In genomic region chr12:74401035-74401434, GRCh38 we compare ENCODE assay signal across 18 cellular contexts.
DNase-seq lines count a peak whose midpoint lies in the region; ATAC-seq and TF ChIP-seq lines count a peak whose summit lies in the region.
"Had no signal": no experiment of that assay in that cellular context is flagged by ENCODE, and none has a peak within 500 bp of the region (broad histone marks: within the 10 kb centered on the region; RNA-seq: fewer than 3 reads in every experiment).

No MANE protein-coding gene starts in this region.

- no peak for TF ChIP-seq RAD21 in HCT116 (IDR thresholded peaks at IDR 0.05; ENCODE audit: low read depth)

- ATAC-seq in HCT116 = no peak
- ATAC-seq in GM19397 (IDR thresholded peaks at IDR 0.05; ENCODE audit: unreplicated experiment) = no peak

- H3K9me3 ChIP-seq in HCT116 (ENCODE audit: control insufficient read depth in 1 of 2, insufficient read depth in 1 of 2, low read depth in 1 of 2, low read length in 2 of 2) = no peaks in the 10 kb centered on the region
- no peaks in the 10 kb centered on the region for H3K9me3 ChIP-seq in suprapubic skin
- H3K9me3 ChIP-seq: SJCRH30 had no signal

- H3K9me2 ChIP-seq in HCT116 (ENCODE audit: insufficient read depth) = no peaks in the 10 kb centered on the region

- peak overlapping the region; percentile 70 for H3K27ac Mint-ChIP-seq in Calu3 (ENCODE audit: unreplicated experiment)
- H3K27ac Mint-ChIP-seq: CD8-positive, alpha-beta memory T cell; T-helper 1 cell treated with Interleukin-12 subunit alpha and Interleukin-12 subunit beta and Interleukin-4 antibody, amounts not matched to agents 30 μg/mL and 1 μg/mL, for 36 hours had no signal

- H3K4me1 Mint-ChIP-seq in Calu3 (ENCODE audit: low read depth, unreplicated experiment) = peaks cover 27% of the 10 kb centered on the region
- H3K4me1 Mint-ChIP-seq: CD8-positive, alpha-beta memory T cell had no signal

- H3K4me2 ChIP-seq in HCT116 (ENCODE audit: low read length) = peak overlapping the region; percentile 63

- TF ChIP-seq POLR2A in HCT116 (IDR thresholded peaks at IDR 0.05; ENCODE audit: borderline replicate concordance, extremely low read depth, insufficient read depth, insufficient read length) (no peak), suprapubic skin (IDR thresholded peaks at IDR 0.05) (no peak)

- DNase-seq in Calu3 (no peak), HCT116 (ENCODE audit: low read depth, low spot score) (peak; percentile 59), OCI-M1 (lab: John Stamatoyannopoulos, UW) (peak; percentile 23), epithelial cell of prostate (ENCODE audit: low read depth, low spot score) (no peak), suprapubic skin (ENCODE audit: low spot score in 2 of 2) (no peak), cerebellar nuclear complex (lab: John Stamatoyannopoulos, UW) (no peak), OCI-M2 (lab: John Stamatoyannopoulos, UW; ENCODE audit: unreplicated experiment) (no peak)
- DNase-seq: ACHN; CD8-positive, alpha-beta memory T cell; GF-D8; NCI-H1092; NCI-H146; NCI-H2081; NCI-H524; NCI-H82; SJCRH30 had no signal

- RAD21 ChIA-PET in HCT116 (lab: Charles Lee; ENCODE audit: low non-redundant PET in 1 of 2, low total read pairs in 2 of 2, uncharacterized antibody in 2 of 2, unreplicated experiment in 2 of 2) = no interaction called here

- H3K4me1 ChIP-seq in HCT116 (ENCODE audit: control insufficient read depth in 1 of 2, insufficient read depth in 2 of 2, low read length in 2 of 2) = peaks cover 31 to 49% of the 10 kb centered on the region in 2 experiments; a peak in 3 of 4 replicates
- H3K4me1 ChIP-seq in suprapubic skin = no peaks in the 10 kb centered on the region
- H3K4me1 ChIP-seq: SJCRH30 had no signal

- H3K27me3 ChIP-seq in HCT116 (ENCODE audit: insufficient read depth, low read length) (no peaks in the 10 kb centered on the region), suprapubic skin (no peaks in the 10 kb centered on the region)
- H3K27me3 ChIP-seq: SJCRH30 had no signal

- CTCF ChIA-PET in Calu3 (lab: Charles Lee) = interaction anchor here (0.6 to 2.3 kb wide), 2 partner anchors 9 to 110 kb away, joined by 3 to 10 read pairs; no protein-coding TSS in a partner anchor
- CTCF ChIA-PET in HCT116 (lab: Charles Lee) = interaction anchor here (1.0 kb wide), 1 partner anchor 11 kb away, joined by 4 read pairs; no protein-coding TSS in a partner anchor

- H3K36me3 Mint-ChIP-seq in Calu3 (ENCODE audit: insufficient read depth, unreplicated experiment) = peaks cover 16% of the 10 kb centered on the region
- H3K36me3 Mint-ChIP-seq: CD8-positive, alpha-beta memory T cell had no signal

- WGBS in suprapubic skin = 98% methylated on average over 2 of the region's 2 CpGs

- H3K9me3 Mint-ChIP-seq in Calu3 (ENCODE audit: low read depth, unreplicated experiment) = no peaks in the 10 kb centered on the region
- H3K9me3 Mint-ChIP-seq: CD8-positive, alpha-beta memory T cell; T-helper 1 cell treated with Interleukin-12 subunit alpha and Interleukin-12 subunit beta and Interleukin-4 antibody, amounts not matched to agents 30 μg/mL and 1 μg/mL, for 36 hours had no signal

- H3K36me3 ChIP-seq in HCT116 (ENCODE audit: control insufficient read depth in 1 of 2, insufficient read depth in 2 of 2, low read length in 2 of 2) (no peaks in the 10 kb centered on the region), suprapubic skin (no peaks in the 10 kb centered on the region)
- H3K36me3 ChIP-seq: SJCRH30 had no signal

- no peak overlapping the region for H3K4me3 Mint-ChIP-seq in Calu3 (ENCODE audit: low read depth, unreplicated experiment)
- H3K4me3 Mint-ChIP-seq: CD8-positive, alpha-beta memory T cell; T-helper 1 cell treated with Interleukin-12 subunit alpha and Interleukin-12 subunit beta and Interleukin-4 antibody, amounts not matched to agents 30 μg/mL and 1 μg/mL, for 36 hours had no signal

- H2AFZ ChIP-seq in HCT116 (ENCODE audit: low read depth, low read length, poor library complexity, severe bottlenecking) = no peak overlapping the region

- H3K27me3 Mint-ChIP-seq in Calu3 (ENCODE audit: unreplicated experiment) = no peaks in the 10 kb centered on the region
- H3K27me3 Mint-ChIP-seq: CD8-positive, alpha-beta memory T cell had no signal

- H3K79me2 ChIP-seq in HCT116 (ENCODE audit: insufficient read depth, low read length) = peaks cover 3% of the 10 kb centered on the region; the same call in 1 of the 2 replicates

- no peak for TF ChIP-seq EP300 in suprapubic skin (IDR thresholded peaks at IDR 0.05)

- intact Hi-C loops in Calu3 (cut with micrococcal nuclease; ENCODE audit: unreplicated experiment) (loop anchor here (5.0 kb wide), 1 partner anchor 201 kb away; no protein-coding TSS in a partner anchor), HCT116 (cut with micrococcal nuclease) (no loop called here)

- H3K9ac ChIP-seq in HCT116 (ENCODE audit: low read length) = peak overlapping the region; percentile 59

- TF ChIP-seq CTCF in Calu3 (IDR thresholded peaks at IDR 0.05; ENCODE audit: unreplicated experiment) (no peak), HCT116 (IDR thresholded peaks at IDR 0.05 in 2 of 3, conservative IDR thresholded peaks at IDR 0.05 in 1 of 3; ENCODE audit: borderline replicate concordance in 1 of 3, insufficient read depth in 1 of 3, low read depth in 2 of 3, low read length in 2 of 3) (no peak), suprapubic skin (IDR thresholded peaks at IDR 0.05) (no peak)

- H3K4me3 ChIP-seq in HCT116 (replicated peaks in 1 of 2; ENCODE audit: low read depth in 1 of 2, low read length in 2 of 2) = peak overlapping the region; percentile 12 to 34
- no peak overlapping the region for H3K4me3 ChIP-seq in suprapubic skin
- H3K4me3 ChIP-seq: SJCRH30 had no signal

- POLR2A ChIA-PET in HCT116 (lab: Charles Lee) = interaction anchor here (0.7 to 1.7 kb wide), 3 partner anchors 9 to 289 kb away, joined by 4 to 6 read pairs (median 4); no protein-coding TSS in a partner anchor

- BruUV-seq in Calu3 (replicated peaks; lab: Mats Ljungman, UMichigan) (no TSS peak), HCT116 (replicated peaks; lab: Mats Ljungman, UMichigan) (TSS peak; percentile 40)

- no peaks in the 10 kb centered on the region for H4K20me1 ChIP-seq in HCT116 (ENCODE audit: insufficient read depth)

- peak overlapping the region; percentile 87 for H3K27ac ChIP-seq in HCT116 (ENCODE audit: low read depth, low read length)
- H3K27ac ChIP-seq in epithelial cell of prostate = peak overlapping the region; percentile 64
- H3K27ac ChIP-seq in suprapubic skin = no peak overlapping the region
- H3K27ac ChIP-seq: SJCRH30 had no signal

TF ChIP-seq in HCT116, 20 proteins besides CTCF, POLR2A, EP300 and RAD21:
- peak; percentile 15; the same call in 1 of the 2 replicates for TF ChIP-seq SP1 (IDR thresholded peaks at IDR 0.05; ENCODE audit: low read depth)
- TF ChIP-seq ATF3 (IDR thresholded peaks at IDR 0.05) = peak; percentile 45; the same call in 1 of the 2 replicates
- TF ChIP-seq FOSL1 (IDR thresholded peaks at IDR 0.05; ENCODE audit: low read depth) = no peak; the same call in 1 of the 2 replicates
- peak; percentile 73 for TF ChIP-seq CEBPB (IDR thresholded peaks at IDR 0.05; ENCODE audit: low read depth)
- TF ChIP-seq REST (IDR thresholded peaks at IDR 0.05; ENCODE audit: low read depth) = no peak

Comparison
In these comparisons a context has a peak if more than half of its experiments do, and no peak if none do; other contexts are left out.
1. DNase-seq: peak in HCT116 (single experiment) and OCI-M1 (single experiment); none in Calu3 (single experiment), epithelial cell of prostate (single experiment), suprapubic skin (0 of 2), cerebellar nuclear complex (0 of 2) and OCI-M2 (single experiment).